Comparison of ENCODE assay signal across 1 cellular context in genomic region chr17:63774982-63775290, GRCh38.
TF ChIP-seq lines count a peak whose summit lies in the region.

No MANE protein-coding gene starts in this region.

TF ChIP-seq in HCT116, 20 proteins besides CTCF, POLR2A, EP300 and RAD21 (continued from another document):
- TF ChIP-seq REST (IDR thresholded peaks at IDR 0.05; ENCODE audit: low read depth) (no peak), SP1 (IDR thresholded peaks at IDR 0.05; ENCODE audit: low read depth) (0 out of 2 replicates have a peak, but pooled peaks have one; percentile 22), MAX (IDR thresholded peaks at IDR 0.05) (no peak)
